Comparison of ENCODE assay signal across 9 cellular contexts in the genomic region with DNA sequence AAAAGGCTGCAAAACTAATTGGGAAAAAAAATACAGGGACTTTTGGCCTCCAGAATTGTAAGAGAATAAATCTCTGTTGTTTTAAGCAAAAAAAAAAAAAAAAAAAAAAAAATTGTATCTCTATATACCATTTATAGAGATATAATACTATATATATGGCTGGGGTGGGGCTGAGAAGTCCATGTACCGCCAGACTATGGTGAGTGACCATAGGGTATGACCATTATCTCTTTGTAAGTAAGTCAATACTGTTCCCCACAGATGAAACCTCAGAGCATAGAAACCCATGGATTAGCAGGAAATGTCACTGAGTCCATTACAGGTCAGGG.
DNase-seq lines count a peak whose midpoint lies in the region; ATAC-seq and TF ChIP-seq lines count a peak whose summit lies in the region.
"Had no signal": no experiment of that assay in that cellular context is flagged by ENCODE, and none has a peak within 500 bp of the region (broad histone marks: within the 10 kb centered on the region; RNA-seq: fewer than 3 reads in every experiment).

No MANE protein-coding gene starts in this region.

- ATAC-seq in GM23338 (no peak), GM19328 (IDR thresholded peaks at IDR 0.05; ENCODE audit: unreplicated experiment) (no peak)
- ATAC-seq: effector memory CD8-positive, alpha-beta T cell had no signal

- H3K79me2 ChIP-seq in GM23338 (replicated peaks; ENCODE audit: insufficient read depth) = no peaks in the 10 kb centered on the region

- H3K27ac Mint-ChIP-seq in GM23338 = 0 out of 2 replicates have a peak overlapping the region, but pooled peaks have one; percentile 20
- H3K27ac Mint-ChIP-seq: effector memory CD8-positive, alpha-beta T cell had no signal

- 0 out of 2 replicates have a peak, but pooled peaks cover 3% of the 10 kb centered on the region for H4K20me1 ChIP-seq in GM23338 (replicated peaks; ENCODE audit: insufficient read depth)

- peaks cover 10% of the 10 kb centered on the region; the same call in 1 of the 2 replicates for H3F3A ChIP-seq in GM23338 (replicated peaks; ENCODE audit: low read depth)

- no peaks in the 10 kb centered on the region for H3K9me2 ChIP-seq in GM23338 (ENCODE audit: insufficient read depth)

- no peak overlapping the region for H3K4me3 ChIP-seq in GM23338
- peak overlapping the region in 1 of 3 donors; percentile 17 for H3K4me3 ChIP-seq in skeletal muscle tissue (ENCODE audit: low read length in 3 of 3)

- H3K4me1 Mint-ChIP-seq in GM23338 = peaks cover 27% of the 10 kb centered on the region

- H3K36me3 ChIP-seq in GM23338 (ENCODE audit: insufficient read depth) = 0 out of 2 replicates have a peak, but pooled peaks cover 2% of the 10 kb centered on the region
- H3K36me3 ChIP-seq in skeletal muscle tissue (ENCODE audit: control insufficient read depth in 3 of 3, insufficient read depth in 3 of 3, low read length in 3 of 3) = peaks cover 15 to 20% (median 16%) of the 10 kb centered on the region in 3 donors

- no peak overlapping the region for H3K4me3 Mint-ChIP-seq in GM23338
- H3K4me3 Mint-ChIP-seq: effector memory CD8-positive, alpha-beta T cell had no signal

- H3K4me1 ChIP-seq in GM23338 (ENCODE audit: insufficient read depth) (peaks cover 16% of the 10 kb centered on the region), skeletal muscle tissue (ENCODE audit: control insufficient read depth in 3 of 3, insufficient read depth in 3 of 3, low read length in 3 of 3) (peaks cover 81 to 93% (median 92%) of the 10 kb centered on the region in 3 donors)

- DNase-seq in GM23338 (ENCODE audit: low spot score) = no peak
- DNase-seq in OCI-M2 (lab: John Stamatoyannopoulos, UW; ENCODE audit: unreplicated experiment) = no peak
- no peak for DNase-seq in NCI-H1092 treated with DMSO at 0.1 percent for 48 hours (lab: John Stamatoyannopoulos, UW)
- no peak for DNase-seq in GM19238 (ENCODE audit: insufficient read length, low spot score)
- DNase-seq: effector memory CD8-positive, alpha-beta T cell had no signal

- H3K36me3 Mint-ChIP-seq in GM23338 (ENCODE audit: low read depth) = no peaks in the 10 kb centered on the region

- H3K9me3 ChIP-seq in skeletal muscle tissue (ENCODE audit: control insufficient read depth in 3 of 3, low read length in 3 of 3) = no peaks in the 10 kb centered on the region

- no peaks in the 10 kb centered on the region for H3K9me3 Mint-ChIP-seq in GM23338
- H3K9me3 Mint-ChIP-seq: effector memory CD8-positive, alpha-beta T cell had no signal

- no peak for TF ChIP-seq CTCF in GM23338 (conservative IDR thresholded peaks at IDR 0.05; ENCODE audit: low read depth in 2 of 2)

- no peak overlapping the region for H2AFZ ChIP-seq in GM23338

- H3K4me2 ChIP-seq in GM23338 = no peak overlapping the region

- H3K27me3 ChIP-seq in GM23338 (ENCODE audit: insufficient read depth) = no peaks in the 10 kb centered on the region
- no peaks in the 10 kb centered on the region for H3K27me3 ChIP-seq in layer of hippocampus (ENCODE audit: control insufficient read depth, insufficient read depth, low read length)
- H3K27me3 ChIP-seq in skeletal muscle tissue (ENCODE audit: control insufficient read depth in 3 of 3, insufficient read depth in 3 of 3, low read length in 3 of 3) = no peaks in the 10 kb centered on the region

- H3K27ac ChIP-seq in GM23338 (ENCODE audit: low read depth) = peak overlapping the region; percentile 74; the same call in 1 of the 2 replicates
- peak overlapping the region; percentile 79 for H3K27ac ChIP-seq in angular gyrus (ENCODE audit: low read depth, low read length)
- peak overlapping the region; percentile 95 for H3K27ac ChIP-seq in layer of hippocampus (ENCODE audit: low read depth, low read length)
- H3K27ac ChIP-seq in skeletal muscle tissue (ENCODE audit: low read depth, low read length) = peak overlapping the region; percentile 93

- peak overlapping the region in 2 of 3 donors; percentile 80 to 85 for H3K9ac ChIP-seq in skeletal muscle tissue (ENCODE audit: low read depth in 1 of 3, low read length in 3 of 3)

- peaks cover 16% of the 10 kb centered on the region for H3K27me3 Mint-ChIP-seq in GM23338 (ENCODE audit: insufficient read depth, low read depth, poor library complexity)
- H3K27me3 Mint-ChIP-seq: effector memory CD8-positive, alpha-beta T cell had no signal

TF ChIP-seq in GM23338, 12 proteins besides CTCF, POLR2A, EP300 and RAD21 (continues in another document):
- TF ChIP-seq EZH2phosphoT487 (IDR thresholded peaks at IDR 0.05; ENCODE audit: unreplicated experiment) (no peak), ZNF331 (CRISPR knock-in tag; IDR thresholded peaks at IDR 0.05; ENCODE audit: low read depth) (no peak), ZNF114 (CRISPR knock-in tag; IDR thresholded peaks at IDR 0.05) (no peak)
- TF ChIP-seq, protein P1, sequence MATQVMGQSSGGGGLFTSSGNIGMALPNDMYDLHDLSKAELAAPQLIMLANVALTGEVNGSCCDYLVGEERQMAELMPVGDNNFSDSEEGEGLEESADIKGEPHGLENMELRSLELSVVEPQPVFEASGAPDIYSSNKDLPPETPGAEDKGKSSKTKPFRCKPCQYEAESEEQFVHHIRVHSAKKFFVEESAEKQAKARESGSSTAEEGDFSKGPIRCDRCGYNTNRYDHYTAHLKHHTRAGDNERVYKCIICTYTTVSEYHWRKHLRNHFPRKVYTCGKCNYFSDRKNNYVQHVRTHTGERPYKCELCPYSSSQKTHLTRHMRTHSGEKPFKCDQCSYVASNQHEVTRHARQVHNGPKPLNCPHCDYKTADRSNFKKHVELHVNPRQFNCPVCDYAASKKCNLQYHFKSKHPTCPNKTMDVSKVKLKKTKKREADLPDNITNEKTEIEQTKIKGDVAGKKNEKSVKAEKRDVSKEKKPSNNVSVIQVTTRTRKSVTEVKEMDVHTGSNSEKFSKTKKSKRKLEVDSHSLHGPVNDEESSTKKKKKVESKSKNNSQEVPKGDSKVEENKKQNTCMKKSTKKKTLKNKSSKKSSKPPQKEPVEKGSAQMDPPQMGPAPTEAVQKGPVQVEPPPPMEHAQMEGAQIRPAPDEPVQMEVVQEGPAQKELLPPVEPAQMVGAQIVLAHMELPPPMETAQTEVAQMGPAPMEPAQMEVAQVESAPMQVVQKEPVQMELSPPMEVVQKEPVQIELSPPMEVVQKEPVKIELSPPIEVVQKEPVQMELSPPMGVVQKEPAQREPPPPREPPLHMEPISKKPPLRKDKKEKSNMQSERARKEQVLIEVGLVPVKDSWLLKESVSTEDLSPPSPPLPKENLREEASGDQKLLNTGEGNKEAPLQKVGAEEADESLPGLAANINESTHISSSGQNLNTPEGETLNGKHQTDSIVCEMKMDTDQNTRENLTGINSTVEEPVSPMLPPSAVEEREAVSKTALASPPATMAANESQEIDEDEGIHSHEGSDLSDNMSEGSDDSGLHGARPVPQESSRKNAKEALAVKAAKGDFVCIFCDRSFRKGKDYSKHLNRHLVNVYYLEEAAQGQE (IDR thresholded peaks at IDR 0.05; ENCODE audit: unreplicated experiment) = no peak
